1 cellular context compared by ENCODE assay signal in genomic region chr7:102872460-102872859, GRCh38.
TF ChIP-seq lines count a peak whose summit lies in the region.

No MANE protein-coding gene starts in this region.

TF ChIP-seq in K562, 482 proteins besides CTCF, POLR2A, EP300 and RAD21 (continued from another document):
- TF ChIP-seq NKRF (IDR thresholded peaks at IDR 0.05; ENCODE audit: borderline replicate concordance), result no peak
- TF ChIP-seq CREBBP (IDR thresholded peaks at IDR 0.05; ENCODE audit: low read depth, low read length), result no peak
